Comparison of ENCODE assay signal across 13 cellular contexts in genomic region chr2:88574445-88574844, GRCh38. TPM values are rescaled to one million over a fixed set of nuclear protein-coding genes. Genes with fewer than 3 reads are reported as not detected.
A peak's percentile ranks its signal among the peaks of the same experiment; 100 is the strongest.
DNase-seq lines count a peak whose midpoint lies in the region; ATAC-seq and TF ChIP-seq lines count a peak whose summit lies in the region.
"Had no signal": no experiment of that assay in that cellular context is flagged by ENCODE, and none has a peak within 500 bp of the region (broad histone marks: within the 10 kb centered on the region; RNA-seq: fewer than 3 reads in every experiment).

No MANE protein-coding gene starts in this region.

- peak overlapping the region; percentile 39 for H3K27ac Mint-ChIP-seq in activated CD8-positive, alpha-beta memory T cell treated with anti-CD3 and anti-CD28 coated beads, Interleukin-2, amount 10 ng/mL, durations not matched to agents 7 days and 5 days
- H3K27ac Mint-ChIP-seq in naive B cell = peak overlapping the region in 4 of 6 donors; percentile 2 to 78 (median 66)

- no peak overlapping the region for H3K27ac ChIP-seq in ascending aorta
- H3K27ac ChIP-seq: cardiac muscle cell, esophagus muscularis mucosa had no signal

- peaks cover 53% of the 10 kb centered on the region for H3K36me3 Mint-ChIP-seq in activated CD8-positive, alpha-beta memory T cell treated with anti-CD3 and anti-CD28 coated beads, Interleukin-2, amount 10 ng/mL, durations not matched to agents 7 days and 5 days
- H3K36me3 Mint-ChIP-seq in naive B cell = peaks cover 33 to 43% of the 10 kb centered on the region in 2 donors

- H3K27me3 Mint-ChIP-seq in activated CD8-positive, alpha-beta memory T cell treated with anti-CD3 and anti-CD28 coated beads, Interleukin-2, amount 10 ng/mL, durations not matched to agents 7 days and 5 days = no peaks in the 10 kb centered on the region
- H3K27me3 Mint-ChIP-seq in naive B cell = no peaks in the 10 kb centered on the region

- CTCF ChIA-PET in activated CD8-positive, alpha-beta memory T cell treated with anti-CD3 and anti-CD28 coated beads, Interleukin-2, amount 10 ng/mL, durations not matched to agents 7 days and 5 days (lab: Charles Lee) = interaction anchor here (1.0 to 1.3 kb wide), 2 partner anchors 72 to 97 kb away, joined by 3 to 4 read pairs; no protein-coding TSS in a partner anchor

- no peaks in the 10 kb centered on the region for H3K4me1 ChIP-seq in ascending aorta

- ATAC-seq in activated CD8-positive, alpha-beta memory T cell treated with anti-CD3 and anti-CD28 coated beads, Interleukin-2, amount 10 ng/mL, durations not matched to agents 7 days and 5 days = peak; percentile 94
- peak; percentile 79 for ATAC-seq in GM21786 (IDR thresholded peaks at IDR 0.05; ENCODE audit: unreplicated experiment)
- ATAC-seq in HG03280 (IDR thresholded peaks at IDR 0.05; ENCODE audit: unreplicated experiment) = peak; percentile 71
- ATAC-seq in naive B cell (ENCODE audit: low read depth in 2 of 2) = no peak

- DNase-seq in activated CD8-positive, alpha-beta memory T cell treated with anti-CD3 and anti-CD28 coated beads, Interleukin-2, amount 10 ng/mL, durations not matched to agents 7 days and 5 days = peak; percentile 63
- DNase-seq in activated CD8-positive, alpha-beta memory T cell treated with anti-CD3 and anti-CD28 coated beads, Interleukin-2, amount 50 U/mL, for 48 hours = no peak
- DNase-seq in naive B cell (no peak), ascending aorta (ENCODE audit: low spot score in 2 of 2) (no peak), NCI-H2227 treated with DMSO at 0.1 percent for 48 hours (lab: John Stamatoyannopoulos, UW) (no peak)
- no peak for DNase-seq in activated effector memory CD4-positive, alpha-beta T cell treated with Interleukin-2 at 50 U/mL for 16 hours
- DNase-seq: activated T-cell treated with anti-CD3 and anti-CD28 coated beads for 4 hours; retina; stimulated activated CD4-positive, alpha-beta T cell treated with anti-CD3 and anti-CD28 coated beads, Interleukin-4, amount 100 ng/mL, for 4 hours had no signal

- no peak overlapping the region for H3K4me3 Mint-ChIP-seq in activated CD8-positive, alpha-beta memory T cell treated with anti-CD3 and anti-CD28 coated beads, Interleukin-2, amount 10 ng/mL, durations not matched to agents 7 days and 5 days
- H3K4me3 Mint-ChIP-seq in naive B cell = no peak overlapping the region

- peaks cover 58 to 75% of the 10 kb centered on the region in 2 donors for H3K36me3 ChIP-seq in ascending aorta

- intact Hi-C loops in ascending aorta (cut with DNase I) = no loop called here

- H3K4me1 Mint-ChIP-seq in activated CD8-positive, alpha-beta memory T cell treated with anti-CD3 and anti-CD28 coated beads, Interleukin-2, amount 10 ng/mL, durations not matched to agents 7 days and 5 days = peaks cover 42% of the 10 kb centered on the region
- H3K4me1 Mint-ChIP-seq in naive B cell = peaks cover 3 to 27% (median 14%) of the 10 kb centered on the region in 3 donors

- H3K9me3 ChIP-seq in ascending aorta = no peaks in the 10 kb centered on the region
- H3K9me3 ChIP-seq: esophagus muscularis mucosa had no signal

- H3K9me3 Mint-ChIP-seq in activated CD8-positive, alpha-beta memory T cell treated with anti-CD3 and anti-CD28 coated beads, Interleukin-2, amount 10 ng/mL, durations not matched to agents 7 days and 5 days (ENCODE audit: low read depth) = no peaks in the 10 kb centered on the region
- H3K9me3 Mint-ChIP-seq in naive B cell = no peaks in the 10 kb centered on the region

- TF ChIP-seq CTCF in ascending aorta (IDR thresholded peaks at IDR 0.05) = no peak

- no peak overlapping the region for H3K4me3 ChIP-seq in ascending aorta
- H3K4me3 ChIP-seq: cardiac muscle cell, esophagus muscularis mucosa had no signal

- no peaks in the 10 kb centered on the region for H3K27me3 ChIP-seq in ascending aorta
- H3K27me3 ChIP-seq: cardiac muscle cell, esophagus muscularis mucosa had no signal

RNA-seq across cellular contexts. Expression of gene EIF2AK3, which starts 52.8 kb away (rescaled TPM):
- total RNA-seq in activated CD8-positive, alpha-beta memory T cell treated with anti-CD3 and anti-CD28 coated beads, Interleukin-2, amount 10 ng/mL, durations not matched to agents 7 days and 5 days = 10 to 100 TPM; 17.0 to 29.8 TPM
- 10 to 100 TPM; 10.5 to 60.1 (median 17.9) TPM for polyA plus RNA-seq in naive B cell (ENCODE audit: low read depth in 6 of 6)
- total RNA-seq in ascending aorta = 6.5 TPM

Comparison
In these comparisons a context has a peak if more than half of its experiments do, and no peak if none do; other contexts are left out.
1. ATAC-seq: peak in activated CD8-positive, alpha-beta memory T cell treated with anti-CD3 and anti-CD28 coated beads, Interleukin-2, amount 10 ng/mL, durations not matched to agents 7 days and 5 days (single experiment), GM21786 (single experiment) and HG03280 (single experiment); none in naive B cell (0 of 2).